In genomic region chr21:37338671-37339526, GRCh38 we compare ENCODE assay signal across 1 cellular context.
TF ChIP-seq lines count a peak whose summit lies in the region.

No MANE protein-coding gene starts in this region.

TF ChIP-seq in HepG2, 621 proteins besides CTCF, POLR2A, EP300 and RAD21 (continued from another document and continues in another):
- TF ChIP-seq NR0B2 (CRISPR knock-in tag; IDR thresholded peaks at IDR 0.05), result no peak
- no peak for TF ChIP-seq AFF4 (CRISPR knock-in tag; IDR thresholded peaks at IDR 0.05)
- TF ChIP-seq FOXP1 (IDR thresholded peaks at IDR 0.05), result no peak
- peak; percentile 63 for TF ChIP-seq FOXP1 (CRISPR knock-in tag; IDR thresholded peaks at IDR 0.05)
- no peak for TF ChIP-seq GABPA (IDR thresholded peaks at IDR 0.05; ENCODE audit: low read depth, low read length)
- TF ChIP-seq GABPA (CRISPR knock-in tag; IDR thresholded peaks at IDR 0.05; ENCODE audit: low read depth), result peak; percentile 30; the same call in 1 of the 2 replicates
- TF ChIP-seq HDAC6 (IDR thresholded peaks at IDR 0.05; ENCODE audit: low read depth, low read length), result no peak
- TF ChIP-seq ZBTB37 (CRISPR knock-in tag; IDR thresholded peaks at IDR 0.05), result no peak
- peak; percentile 28; the same call in 1 of the 2 replicates for TF ChIP-seq DMAP1 (CRISPR knock-in tag; IDR thresholded peaks at IDR 0.05)
- no peak for TF ChIP-seq ZNF136 (CRISPR knock-in tag; IDR thresholded peaks at IDR 0.05; ENCODE audit: low read depth)
- no peak for TF ChIP-seq THAP11 (CRISPR knock-in tag; IDR thresholded peaks at IDR 0.05)
- peak; percentile 68; the same call in 1 of the 2 replicates for TF ChIP-seq NCOA2 (CRISPR knock-in tag; IDR thresholded peaks at IDR 0.05)
- TF ChIP-seq, protein P1, sequence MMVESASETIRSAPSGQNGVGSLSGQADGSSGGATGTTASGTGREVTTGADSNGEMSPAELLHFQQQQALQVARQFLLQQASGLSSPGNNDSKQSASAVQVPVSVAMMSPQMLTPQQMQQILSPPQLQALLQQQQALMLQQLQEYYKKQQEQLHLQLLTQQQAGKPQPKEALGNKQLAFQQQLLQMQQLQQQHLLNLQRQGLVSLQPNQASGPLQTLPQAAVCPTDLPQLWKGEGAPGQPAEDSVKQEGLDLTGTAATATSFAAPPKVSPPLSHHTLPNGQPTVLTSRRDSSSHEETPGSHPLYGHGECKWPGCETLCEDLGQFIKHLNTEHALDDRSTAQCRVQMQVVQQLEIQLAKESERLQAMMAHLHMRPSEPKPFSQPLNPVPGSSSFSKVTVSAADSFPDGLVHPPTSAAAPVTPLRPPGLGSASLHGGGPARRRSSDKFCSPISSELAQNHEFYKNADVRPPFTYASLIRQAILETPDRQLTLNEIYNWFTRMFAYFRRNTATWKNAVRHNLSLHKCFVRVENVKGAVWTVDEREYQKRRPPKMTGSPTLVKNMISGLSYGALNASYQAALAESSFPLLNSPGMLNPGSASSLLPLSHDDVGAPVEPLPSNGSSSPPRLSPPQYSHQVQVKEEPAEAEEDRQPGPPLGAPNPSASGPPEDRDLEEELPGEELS (CRISPR knock-in tag; IDR thresholded peaks at IDR 0.05), result 0 out of 2 replicates have a peak, but pooled peaks have one; percentile 19
- TF ChIP-seq NR2F1 (CRISPR knock-in tag; IDR thresholded peaks at IDR 0.05), result peak; percentile 12 to 57; a peak in 3 of 4 replicates
- peak; percentile 72; the same call in 1 of the 2 replicates for TF ChIP-seq MXD4 (CRISPR knock-in tag; IDR thresholded peaks at IDR 0.05)
- TF ChIP-seq NFE2L2 (IDR thresholded peaks at IDR 0.05; ENCODE audit: low read length), result peak; percentile 81
- TF ChIP-seq, protein P2, sequence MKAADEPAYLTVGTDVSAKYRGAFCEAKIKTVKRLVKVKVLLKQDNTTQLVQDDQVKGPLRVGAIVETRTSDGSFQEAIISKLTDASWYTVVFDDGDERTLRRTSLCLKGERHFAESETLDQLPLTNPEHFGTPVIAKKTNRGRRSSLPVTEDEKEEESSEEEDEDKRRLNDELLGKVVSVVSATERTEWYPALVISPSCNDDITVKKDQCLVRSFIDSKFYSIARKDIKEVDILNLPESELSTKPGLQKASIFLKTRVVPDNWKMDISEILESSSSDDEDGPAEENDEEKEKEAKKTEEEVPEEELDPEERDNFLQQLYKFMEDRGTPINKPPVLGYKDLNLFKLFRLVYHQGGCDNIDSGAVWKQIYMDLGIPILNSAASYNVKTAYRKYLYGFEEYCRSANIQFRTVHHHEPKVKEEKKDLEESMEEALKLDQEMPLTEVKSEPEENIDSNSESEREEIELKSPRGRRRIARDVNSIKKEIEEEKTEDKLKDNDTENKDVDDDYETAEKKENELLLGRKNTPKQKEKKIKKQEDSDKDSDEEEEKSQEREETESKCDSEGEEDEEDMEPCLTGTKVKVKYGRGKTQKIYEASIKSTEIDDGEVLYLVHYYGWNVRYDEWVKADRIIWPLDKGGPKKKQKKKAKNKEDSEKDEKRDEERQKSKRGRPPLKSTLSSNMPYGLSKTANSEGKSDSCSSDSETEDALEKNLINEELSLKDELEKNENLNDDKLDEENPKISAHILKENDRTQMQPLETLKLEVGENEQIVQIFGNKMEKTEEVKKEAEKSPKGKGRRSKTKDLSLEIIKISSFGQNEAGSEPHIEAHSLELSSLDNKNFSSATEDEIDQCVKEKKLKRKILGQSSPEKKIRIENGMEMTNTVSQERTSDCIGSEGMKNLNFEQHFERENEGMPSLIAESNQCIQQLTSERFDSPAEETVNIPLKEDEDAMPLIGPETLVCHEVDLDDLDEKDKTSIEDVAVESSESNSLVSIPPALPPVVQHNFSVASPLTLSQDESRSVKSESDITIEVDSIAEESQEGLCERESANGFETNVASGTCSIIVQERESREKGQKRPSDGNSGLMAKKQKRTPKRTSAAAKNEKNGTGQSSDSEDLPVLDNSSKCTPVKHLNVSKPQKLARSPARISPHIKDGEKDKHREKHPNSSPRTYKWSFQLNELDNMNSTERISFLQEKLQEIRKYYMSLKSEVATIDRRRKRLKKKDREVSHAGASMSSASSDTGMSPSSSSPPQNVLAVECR (CRISPR knock-in tag; IDR thresholded peaks at IDR 0.05; ENCODE audit: borderline replicate concordance), result peak; percentile 28; the same call in 1 of the 2 replicates
- TF ChIP-seq, protein P3, sequence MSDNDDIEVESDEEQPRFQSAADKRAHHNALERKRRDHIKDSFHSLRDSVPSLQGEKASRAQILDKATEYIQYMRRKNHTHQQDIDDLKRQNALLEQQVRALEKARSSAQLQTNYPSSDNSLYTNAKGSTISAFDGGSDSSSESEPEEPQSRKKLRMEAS (IDR thresholded peaks at IDR 0.05), result peak; percentile 88
- TF ChIP-seq ZNF713 (CRISPR knock-in tag; IDR thresholded peaks at IDR 0.05), result no peak
- TF ChIP-seq HDAC1 (CRISPR knock-in tag; IDR thresholded peaks at IDR 0.05), result peak; percentile 61; the same call in 1 of the 2 replicates
- peak; percentile 91 for TF ChIP-seq TFAP4 (IDR thresholded peaks at IDR 0.05; ENCODE audit: borderline replicate concordance, low read depth)
- peak; percentile 37; the same call in 1 of the 2 replicates for TF ChIP-seq BHLHE40 (IDR thresholded peaks at IDR 0.05; ENCODE audit: low read length)
- TF ChIP-seq ERF (CRISPR knock-in tag; IDR thresholded peaks at IDR 0.05), result 0 out of 2 replicates have a peak, but pooled peaks have one; percentile 22
- TF ChIP-seq SKI (IDR thresholded peaks at IDR 0.05; ENCODE audit: partially characterized antibody), result peak; percentile 76
- no peak for TF ChIP-seq ZNF839 (CRISPR knock-in tag; IDR thresholded peaks at IDR 0.05; ENCODE audit: borderline replicate concordance)
- TF ChIP-seq ZNF430 (CRISPR knock-in tag; IDR thresholded peaks at IDR 0.05), result peak; percentile 56; the same call in 1 of the 2 replicates
- peak; percentile 73; the same call in 1 of the 2 replicates for TF ChIP-seq RXRA (CRISPR knock-in tag; IDR thresholded peaks at IDR 0.05)
- TF ChIP-seq FOSL1 (CRISPR knock-in tag; IDR thresholded peaks at IDR 0.05; ENCODE audit: borderline replicate concordance), result peak; percentile 73; the same call in 1 of the 2 replicates
- TF ChIP-seq BORCS8-MEF2B (CRISPR knock-in tag; IDR thresholded peaks at IDR 0.05), result no peak
- TF ChIP-seq, protein P4, sequence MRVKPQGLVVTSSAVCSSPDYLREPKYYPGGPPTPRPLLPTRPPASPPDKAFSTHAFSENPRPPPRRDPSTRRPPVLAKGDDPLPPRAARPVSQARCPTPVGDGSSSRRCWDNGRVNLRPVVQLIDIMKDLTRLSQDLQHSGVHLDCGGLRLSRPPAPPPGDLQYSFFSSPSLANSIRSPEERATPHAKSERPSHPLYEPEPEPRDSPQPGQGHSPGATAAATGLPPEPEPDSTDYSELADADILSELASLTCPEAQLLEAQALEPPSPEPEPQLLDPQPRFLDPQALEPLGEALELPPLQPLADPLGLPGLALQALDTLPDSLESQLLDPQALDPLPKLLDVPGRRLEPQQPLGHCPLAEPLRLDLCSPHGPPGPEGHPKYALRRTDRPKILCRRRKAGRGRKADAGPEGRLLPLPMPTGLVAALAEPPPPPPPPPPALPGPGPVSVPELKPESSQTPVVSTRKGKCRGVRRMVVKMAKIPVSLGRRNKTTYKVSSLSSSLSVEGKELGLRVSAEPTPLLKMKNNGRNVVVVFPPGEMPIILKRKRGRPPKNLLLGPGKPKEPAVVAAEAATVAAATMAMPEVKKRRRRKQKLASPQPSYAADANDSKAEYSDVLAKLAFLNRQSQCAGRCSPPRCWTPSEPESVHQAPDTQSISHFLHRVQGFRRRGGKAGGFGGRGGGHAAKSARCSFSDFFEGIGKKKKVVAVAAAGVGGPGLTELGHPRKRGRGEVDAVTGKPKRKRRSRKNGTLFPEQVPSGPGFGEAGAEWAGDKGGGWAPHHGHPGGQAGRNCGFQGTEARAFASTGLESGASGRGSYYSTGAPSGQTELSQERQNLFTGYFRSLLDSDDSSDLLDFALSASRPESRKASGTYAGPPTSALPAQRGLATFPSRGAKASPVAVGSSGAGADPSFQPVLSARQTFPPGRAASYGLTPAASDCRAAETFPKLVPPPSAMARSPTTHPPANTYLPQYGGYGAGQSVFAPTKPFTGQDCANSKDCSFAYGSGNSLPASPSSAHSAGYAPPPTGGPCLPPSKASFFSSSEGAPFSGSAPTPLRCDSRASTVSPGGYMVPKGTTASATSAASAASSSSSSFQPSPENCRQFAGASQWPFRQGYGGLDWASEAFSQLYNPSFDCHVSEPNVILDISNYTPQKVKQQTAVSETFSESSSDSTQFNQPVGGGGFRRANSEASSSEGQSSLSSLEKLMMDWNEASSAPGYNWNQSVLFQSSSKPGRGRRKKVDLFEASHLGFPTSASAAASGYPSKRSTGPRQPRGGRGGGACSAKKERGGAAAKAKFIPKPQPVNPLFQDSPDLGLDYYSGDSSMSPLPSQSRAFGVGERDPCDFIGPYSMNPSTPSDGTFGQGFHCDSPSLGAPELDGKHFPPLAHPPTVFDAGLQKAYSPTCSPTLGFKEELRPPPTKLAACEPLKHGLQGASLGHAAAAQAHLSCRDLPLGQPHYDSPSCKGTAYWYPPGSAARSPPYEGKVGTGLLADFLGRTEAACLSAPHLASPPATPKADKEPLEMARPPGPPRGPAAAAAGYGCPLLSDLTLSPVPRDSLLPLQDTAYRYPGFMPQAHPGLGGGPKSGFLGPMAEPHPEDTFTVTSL (CRISPR knock-in tag; IDR thresholded peaks at IDR 0.05; ENCODE audit: borderline replicate concordance), result peak; percentile 50; the same call in 1 of the 2 replicates
- peak; percentile 27; the same call in 1 of the 2 replicates for TF ChIP-seq ZNF501 (CRISPR knock-in tag; IDR thresholded peaks at IDR 0.05)
- no peak for TF ChIP-seq MZF1 (CRISPR knock-in tag; IDR thresholded peaks at IDR 0.05; ENCODE audit: borderline replicate concordance)
- TF ChIP-seq TFE3 (CRISPR knock-in tag; IDR thresholded peaks at IDR 0.05), result peak; percentile 60
- TF ChIP-seq TEAD2 (CRISPR knock-in tag; IDR thresholded peaks at IDR 0.05), result no peak
- TF ChIP-seq FOSL2 (CRISPR knock-in tag; IDR thresholded peaks at IDR 0.05), result peak; percentile 97
- peak; percentile 77 for TF ChIP-seq ZBTB21 (CRISPR knock-in tag; IDR thresholded peaks at IDR 0.05)
- no peak for TF ChIP-seq ZNF333 (CRISPR knock-in tag; IDR thresholded peaks at IDR 0.05; ENCODE audit: borderline replicate concordance)
